ENCODE assay signal across 9 cellular contexts in the genomic region with DNA sequence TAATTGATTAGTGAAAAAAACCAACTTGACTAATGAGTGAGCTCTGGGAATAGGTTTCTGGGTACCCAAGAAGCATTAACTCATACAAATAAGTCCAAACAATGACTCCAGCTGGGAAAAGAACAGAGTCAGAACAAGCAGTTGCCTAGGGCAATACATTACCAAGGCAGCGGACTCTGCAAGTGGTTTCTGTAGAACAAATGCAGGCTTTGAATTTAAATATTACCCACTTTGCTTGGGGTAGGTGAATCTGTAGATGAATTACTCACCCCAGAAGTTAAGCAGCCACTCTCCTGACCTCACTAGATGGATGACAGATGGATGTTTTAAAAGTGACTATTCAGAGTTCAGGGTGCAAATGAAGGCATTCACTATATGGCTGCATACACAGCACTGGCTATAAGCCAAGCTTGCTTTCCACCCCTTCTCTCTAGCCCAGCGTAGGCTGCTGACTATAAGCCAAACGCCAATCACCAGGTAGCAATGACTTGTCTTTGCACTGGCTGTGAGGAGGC.
DNase-seq lines count a peak whose midpoint lies in the region; TF ChIP-seq lines count a peak whose summit lies in the region.
"Had no signal": no experiment of that assay in that cellular context is flagged by ENCODE, and none has a peak within 500 bp of the region (broad histone marks: within the 10 kb centered on the region; RNA-seq: fewer than 3 reads in every experiment).

No MANE protein-coding gene starts in this region.

- WGBS in lower leg skin, 2 donors, result 29 to 43% methylated on average over 3 of the region's 3 CpGs
- 26% methylated on average over 3 of the region's 3 CpGs for WGBS in prostate gland

- peaks cover 9% of the 10 kb centered on the region for H3K36me3 Mint-ChIP-seq in activated CD4-positive, alpha-beta T cell treated with anti-CD3 and anti-CD28 coated beads, Interleukin-2, amount 10 ng/mL, durations not matched to agents 24 days and 14 days (ENCODE audit: low read depth)
- H3K36me3 Mint-ChIP-seq in brain, result no peaks in the 10 kb centered on the region

- intact Hi-C loops in activated CD4-positive, alpha-beta T cell treated with anti-CD3 and anti-CD28 coated beads, Interleukin-2, amount 10 ng/mL, durations not matched to agents 24 days and 14 days (cut with micrococcal nuclease), result loop anchor here (1.0 to 5.0 kb wide), 10 partner anchors 8 to 519 kb away; a partner anchor contains a TSS
- intact Hi-C loops in lower leg skin (cut with DNase I; ENCODE audit: low total_unique reads) (no loop called here), prostate gland (cut with DNase I) (no loop called here)

- peaks cover 77% of the 10 kb centered on the region for H3K4me1 Mint-ChIP-seq in activated CD4-positive, alpha-beta T cell treated with anti-CD3 and anti-CD28 coated beads, Interleukin-2, amount 10 ng/mL, durations not matched to agents 24 days and 14 days
- peaks cover 60% of the 10 kb centered on the region for H3K4me1 Mint-ChIP-seq in brain

- no peaks in the 10 kb centered on the region for H3K36me3 ChIP-seq in prostate gland
- H3K36me3 ChIP-seq: upper lobe of left lung had no signal

- peak overlapping the region; percentile 88 for H3K27ac Mint-ChIP-seq in activated CD4-positive, alpha-beta T cell treated with anti-CD3 and anti-CD28 coated beads, Interleukin-2, amount 10 ng/mL, durations not matched to agents 24 days and 14 days
- H3K27ac Mint-ChIP-seq in brain, result peak overlapping the region in 4 of 5 experiments; percentile 35 to 93 (median 86)

- H3K4me3 Mint-ChIP-seq in activated CD4-positive, alpha-beta T cell treated with anti-CD3 and anti-CD28 coated beads, Interleukin-2, amount 10 ng/mL, durations not matched to agents 24 days and 14 days, result peak overlapping the region; percentile 60
- H3K4me3 Mint-ChIP-seq in brain, result peak overlapping the region in 2 of 5 experiments; percentile 2 to 40

- DNase-seq in activated CD4-positive, alpha-beta T cell treated with anti-CD3 and anti-CD28 coated beads, Interleukin-2, amount 10 ng/mL, durations not matched to agents 24 days and 14 days, result peak; percentile 71
- no peak for DNase-seq in activated CD4-positive, alpha-beta T cell treated with anti-CD3 and anti-CD28 coated beads, Interleukin-2, amount 50 U/mL, for 1 hour
- DNase-seq in NCI-H69 (lab: John Stamatoyannopoulos, UW), result peak; percentile 96
- peak; percentile 90 for DNase-seq in retinal pigment epithelial cell (ENCODE audit: low read depth)
- DNase-seq in lower leg skin (ENCODE audit: low spot score in 2 of 2), result no peak
- no peak for DNase-seq in prostate gland (ENCODE audit: low spot score)
- no peak for DNase-seq in NCI-H2107 (lab: John Stamatoyannopoulos, UW)
- DNase-seq: upper lobe of left lung had no signal

- H3K9me3 ChIP-seq in prostate gland, result no peaks in the 10 kb centered on the region
- H3K9me3 ChIP-seq: upper lobe of left lung had no signal

- no peaks in the 10 kb centered on the region for H3K27me3 Mint-ChIP-seq in activated CD4-positive, alpha-beta T cell treated with anti-CD3 and anti-CD28 coated beads, Interleukin-2, amount 10 ng/mL, durations not matched to agents 24 days and 14 days
- peaks cover 12% of the 10 kb centered on the region for H3K27me3 Mint-ChIP-seq in brain

- no peak for TF ChIP-seq CTCF in brain (conservative IDR thresholded peaks at IDR 0.05)
- no peak for TF ChIP-seq CTCF in retinal pigment epithelial cell (conservative IDR thresholded peaks at IDR 0.05; ENCODE audit: low read depth, low read length)
- no peak for TF ChIP-seq CTCF in lower leg skin (IDR thresholded peaks at IDR 0.05)
- no peak for TF ChIP-seq CTCF in prostate gland (IDR thresholded peaks at IDR 0.05)

- no peaks in the 10 kb centered on the region for H3K4me1 ChIP-seq in prostate gland (replicated peaks)

- TF ChIP-seq POLR2A in lower leg skin (IDR thresholded peaks at IDR 0.05) (no peak), prostate gland (IDR thresholded peaks at IDR 0.05) (no peak)

- H3K27ac ChIP-seq in prostate gland, result peak overlapping the region in 1 of 2 donors; percentile 45
- H3K27ac ChIP-seq: upper lobe of left lung had no signal

- H3K4me3 ChIP-seq in retinal pigment epithelial cell (ENCODE audit: low read length), result no peak overlapping the region
- H3K4me3 ChIP-seq in lower leg skin (ENCODE audit: low read depth, poor library complexity, severe bottlenecking), result no peak overlapping the region
- no peak overlapping the region for H3K4me3 ChIP-seq in prostate gland
- H3K4me3 ChIP-seq: upper lobe of left lung had no signal

- no peaks in the 10 kb centered on the region for H3K27me3 ChIP-seq in prostate gland (replicated peaks; ENCODE audit: insufficient read depth)
- H3K27me3 ChIP-seq: upper lobe of left lung had no signal

- peaks cover 10% of the 10 kb centered on the region for H3K9me3 Mint-ChIP-seq in activated CD4-positive, alpha-beta T cell treated with anti-CD3 and anti-CD28 coated beads, Interleukin-2, amount 10 ng/mL, durations not matched to agents 24 days and 14 days
- no peaks in the 10 kb centered on the region for H3K9me3 Mint-ChIP-seq in brain

Comparison
In these comparisons a context has a peak if more than half of its experiments do, and no peak if none do; other contexts are left out.
1. DNase-seq: peak in activated CD4-positive, alpha-beta T cell treated with anti-CD3 and anti-CD28 coated beads, Interleukin-2, amount 10 ng/mL, durations not matched to agents 24 days and 14 days (single experiment), NCI-H69 (single experiment) and retinal pigment epithelial cell (single experiment); none in activated CD4-positive, alpha-beta T cell treated with anti-CD3 and anti-CD28 coated beads, Interleukin-2, amount 50 U/mL, for 1 hour (single experiment), lower leg skin (0 of 2), prostate gland (single experiment) and NCI-H2107 (single experiment).